Comparison of ENCODE assay signal across 1 cellular context in genomic region chr22:26672590-26673468, GRCh38.
TF ChIP-seq lines count a peak whose summit lies in the region.

No MANE protein-coding gene starts in this region.

TF ChIP-seq in WTC11, 78 proteins besides CTCF, POLR2A, EP300 and RAD21 (continued from another document and continues in another):
- TF ChIP-seq ZNF425 (CRISPR knock-in tag; conservative IDR thresholded peaks at IDR 0.05) (no peak), NR3C1 (CRISPR knock-in tag; conservative IDR thresholded peaks at IDR 0.05; ENCODE audit: low read depth) (no peak), ZNF532 (CRISPR knock-in tag; IDR thresholded peaks at IDR 0.05; ENCODE audit: borderline replicate concordance) (no peak), E2F4 (CRISPR knock-in tag; IDR thresholded peaks at IDR 0.05; ENCODE audit: borderline replicate concordance, low read depth) (0 out of 2 replicates have a peak, but pooled peaks have one; percentile 8), E2F5 (CRISPR knock-in tag; IDR thresholded peaks at IDR 0.05) (peak; percentile 56; the same call in 1 of the 2 replicates), ATF3 (CRISPR knock-in tag; conservative IDR thresholded peaks at IDR 0.05) (no peak), ZNF219 (CRISPR knock-in tag; IDR thresholded peaks at IDR 0.05; ENCODE audit: borderline replicate concordance) (no peak), MXD4 (CRISPR knock-in tag; IDR thresholded peaks at IDR 0.05; ENCODE audit: borderline replicate concordance) (no peak), FOXP4 (CRISPR knock-in tag; IDR thresholded peaks at IDR 0.05) (no peak), GRHL2 (CRISPR knock-in tag; IDR thresholded peaks at IDR 0.05; ENCODE audit: insufficient replicate concordance, severe bottlenecking) (no peak), HMGXB4 (CRISPR knock-in tag; IDR thresholded peaks at IDR 0.05) (peak; percentile 70; the same call in 1 of the 2 replicates), ZNF138 (CRISPR knock-in tag; conservative IDR thresholded peaks at IDR 0.05) (no peak), IRF2 (CRISPR knock-in tag; IDR thresholded peaks at IDR 0.05; ENCODE audit: borderline replicate concordance, low read depth) (no peak), MYBL2 (CRISPR knock-in tag; IDR thresholded peaks at IDR 0.05) (no peak; the same call in 1 of the 2 replicates), ZSCAN18 (CRISPR knock-in tag; IDR thresholded peaks at IDR 0.05) (no peak), ETV6 (CRISPR knock-in tag; IDR thresholded peaks at IDR 0.05) (peak; percentile 79), TEAD4 (CRISPR knock-in tag; IDR thresholded peaks at IDR 0.05) (no peak), ZNF317 (CRISPR knock-in tag; IDR thresholded peaks at IDR 0.05; ENCODE audit: borderline replicate concordance, low read depth) (no peak), USF1 (CRISPR knock-in tag; IDR thresholded peaks at IDR 0.05) (peak; percentile 84), AFF4 (CRISPR knock-in tag; IDR thresholded peaks at IDR 0.05; ENCODE audit: borderline replicate concordance) (peak; percentile 79; the same call in 1 of the 2 replicates), STAT6 (CRISPR knock-in tag; conservative IDR thresholded peaks at IDR 0.05; ENCODE audit: low read depth) (no peak), GABPB1 (CRISPR knock-in tag; IDR thresholded peaks at IDR 0.05) (no peak; the same call in 1 of the 2 replicates), OVOL2 (CRISPR knock-in tag; IDR thresholded peaks at IDR 0.05; ENCODE audit: borderline replicate concordance) (no peak), TP53 (CRISPR knock-in tag; IDR thresholded peaks at IDR 0.05) (peak; percentile 64; the same call in 1 of the 2 replicates), ATF6 (CRISPR knock-in tag; IDR thresholded peaks at IDR 0.05) (no peak), FOXJ3 (CRISPR knock-in tag; IDR thresholded peaks at IDR 0.05; ENCODE audit: borderline replicate concordance) (no peak)
